Comparison of ENCODE assay signal across 16 cellular contexts in the genomic region with DNA sequence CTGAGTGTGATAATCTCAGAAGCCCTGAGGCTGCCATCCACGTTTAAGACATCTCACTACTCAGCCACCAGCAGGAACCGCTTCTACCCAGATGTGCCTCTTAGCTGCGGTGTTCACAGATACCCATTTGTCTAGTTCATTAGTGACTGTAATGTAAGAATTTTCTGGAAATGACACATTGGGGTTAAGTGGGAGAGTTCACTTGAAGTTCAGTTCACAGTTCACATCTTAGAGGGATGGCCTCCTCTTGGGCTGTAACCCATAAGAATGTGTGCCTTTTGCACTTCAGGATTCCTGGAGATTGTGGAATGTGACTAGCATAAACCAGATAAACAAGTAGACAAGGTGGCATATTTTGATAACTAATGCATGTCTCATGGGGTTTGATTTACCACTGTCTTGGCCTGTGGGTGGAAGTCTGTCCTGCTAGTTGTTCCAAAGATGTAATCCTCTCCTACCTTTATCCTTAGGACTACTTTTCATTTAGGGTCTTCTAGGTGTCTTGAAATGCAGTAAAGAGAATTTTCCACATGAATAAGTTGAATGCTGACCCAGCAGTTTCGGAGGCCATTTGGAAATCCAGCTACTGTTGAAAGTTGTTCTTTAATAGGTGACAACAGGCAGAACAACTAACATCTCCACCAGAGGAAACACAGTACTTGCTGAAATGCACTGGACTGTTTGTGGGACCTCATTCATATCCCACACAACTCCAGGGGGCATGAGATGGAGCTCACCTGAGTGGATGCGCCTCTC.
"Had no signal": no experiment of that assay in that cellular context is flagged by ENCODE, and none has a peak within 500 bp of the region (broad histone marks: within the 10 kb centered on the region; RNA-seq: fewer than 3 reads in every experiment).

No MANE protein-coding gene starts in this region.

- H3K27me3 ChIP-seq: breast epithelium, esophagus muscularis mucosa, transverse colon had no signal

- ATAC-seq: activated CD8-positive, alpha-beta T cell treated with anti-CD3 and anti-CD28 coated beads for 36 hours; activated naive CD8-positive, alpha-beta T cell treated with anti-CD3 and anti-CD28 coated beads, Interleukin-2, amount 50 U/mL, for 24 hours; activated T-cell treated with anti-CD3 and anti-CD28 coated beads, Interleukin-2, amount 50 U/mL, for 4 hours; left lobe of liver had no signal

- H3K4me3 ChIP-seq: breast epithelium, esophagus muscularis mucosa, lung, transverse colon had no signal

- H3K9me3 Mint-ChIP-seq: nephron progenitor cell had no signal

- H3K36me3 Mint-ChIP-seq: activated naive CD4-positive, alpha-beta T cell treated with anti-CD3 and anti-CD28 coated beads, Interleukin-2, amount 10 ng/mL, durations not matched to agents 7 days and 5 days had no signal

- H3K27ac ChIP-seq: breast epithelium, esophagus muscularis mucosa, transverse colon had no signal

- H3K4me1 Mint-ChIP-seq: activated CD4-positive, alpha-beta T cell treated with anti-CD3 and anti-CD28 coated beads, Interleukin-2, amount 10 ng/mL, durations not matched to agents 24 days and 14 days; activated naive CD4-positive, alpha-beta T cell treated with anti-CD3 and anti-CD28 coated beads, Interleukin-2, amount 10 ng/mL, durations not matched to agents 7 days and 5 days; activated naive CD8-positive, alpha-beta T cell treated with anti-CD3 and anti-CD28 coated beads, Interleukin-2, amount 50 U/mL, for 24 hours; nephron progenitor cell had no signal

- H3K27me3 Mint-ChIP-seq: activated CD4-positive, alpha-beta T cell treated with anti-CD3 and anti-CD28 coated beads, Interleukin-2, amount 10 ng/mL, durations not matched to agents 24 days and 14 days; activated CD8-positive, alpha-beta T cell treated with anti-CD3 and anti-CD28 coated beads for 36 hours; activated naive CD4-positive, alpha-beta T cell treated with anti-CD3 and anti-CD28 coated beads, Interleukin-2, amount 10 ng/mL, durations not matched to agents 7 days and 5 days; activated naive CD8-positive, alpha-beta T cell treated with anti-CD3 and anti-CD28 coated beads, Interleukin-2, amount 50 U/mL, for 24 hours; stimulated activated naive CD8-positive, alpha-beta T cell treated with anti-CD3 and anti-CD28 coated beads, Interleukin-15, Interleukin-2, amounts not matched to agents 100 ng/mL and 50 ng/mL, for 24 hours had no signal

- DNase-seq: activated CD4-positive, alpha-beta T cell treated with anti-CD3 and anti-CD28 coated beads, Interleukin-2, amount 10 ng/mL, durations not matched to agents 24 days and 14 days; activated CD8-positive, alpha-beta T cell treated with anti-CD3 and anti-CD28 coated beads for 36 hours; activated naive CD4-positive, alpha-beta T cell treated with anti-CD3 and anti-CD28 coated beads, Interleukin-2, amount 10 ng/mL, durations not matched to agents 7 days and 5 days; activated naive CD8-positive, alpha-beta T cell treated with anti-CD3 and anti-CD28 coated beads, Interleukin-2, amount 50 U/mL, for 24 hours; activated T-cell treated with anti-CD3 and anti-CD28 coated beads, Interleukin-2, amount 50 U/mL, for 4 hours; aorta; effector CD8-positive, alpha-beta T cell; nephron progenitor cell; nucleus accumbens; posterior cingulate gyrus; transverse colon had no signal

- H3K4me3 Mint-ChIP-seq: activated CD4-positive, alpha-beta T cell treated with anti-CD3 and anti-CD28 coated beads, Interleukin-2, amount 10 ng/mL, durations not matched to agents 24 days and 14 days; activated CD8-positive, alpha-beta T cell treated with anti-CD3 and anti-CD28 coated beads for 36 hours; activated naive CD4-positive, alpha-beta T cell treated with anti-CD3 and anti-CD28 coated beads, Interleukin-2, amount 10 ng/mL, durations not matched to agents 7 days and 5 days; activated naive CD8-positive, alpha-beta T cell treated with anti-CD3 and anti-CD28 coated beads, Interleukin-2, amount 50 U/mL, for 24 hours; activated T-cell treated with anti-CD3 and anti-CD28 coated beads, Interleukin-2, amount 50 U/mL, for 4 hours; nephron progenitor cell; stimulated activated naive CD8-positive, alpha-beta T cell treated with anti-CD3 and anti-CD28 coated beads, Interleukin-15, Interleukin-2, amounts not matched to agents 100 ng/mL and 50 ng/mL, for 24 hours had no signal

- H3K36me3 ChIP-seq: breast epithelium, esophagus muscularis mucosa, transverse colon had no signal

- H3K27ac Mint-ChIP-seq: activated CD4-positive, alpha-beta T cell treated with anti-CD3 and anti-CD28 coated beads, Interleukin-2, amount 10 ng/mL, durations not matched to agents 24 days and 14 days; activated CD8-positive, alpha-beta T cell treated with anti-CD3 and anti-CD28 coated beads for 36 hours; activated naive CD4-positive, alpha-beta T cell treated with anti-CD3 and anti-CD28 coated beads, Interleukin-2, amount 10 ng/mL, durations not matched to agents 7 days and 5 days; activated naive CD8-positive, alpha-beta T cell treated with anti-CD3 and anti-CD28 coated beads, Interleukin-2, amount 50 U/mL, for 24 hours; nephron progenitor cell; stimulated activated naive CD8-positive, alpha-beta T cell treated with anti-CD3 and anti-CD28 coated beads, Interleukin-15, Interleukin-2, amounts not matched to agents 100 ng/mL and 50 ng/mL, for 24 hours had no signal

- H3K9me3 ChIP-seq: breast epithelium, esophagus muscularis mucosa, transverse colon had no signal

- H3K4me1 ChIP-seq: breast epithelium, esophagus muscularis mucosa, transverse colon had no signal
